15 cellular contexts compared by ENCODE assay signal in the genomic region with DNA sequence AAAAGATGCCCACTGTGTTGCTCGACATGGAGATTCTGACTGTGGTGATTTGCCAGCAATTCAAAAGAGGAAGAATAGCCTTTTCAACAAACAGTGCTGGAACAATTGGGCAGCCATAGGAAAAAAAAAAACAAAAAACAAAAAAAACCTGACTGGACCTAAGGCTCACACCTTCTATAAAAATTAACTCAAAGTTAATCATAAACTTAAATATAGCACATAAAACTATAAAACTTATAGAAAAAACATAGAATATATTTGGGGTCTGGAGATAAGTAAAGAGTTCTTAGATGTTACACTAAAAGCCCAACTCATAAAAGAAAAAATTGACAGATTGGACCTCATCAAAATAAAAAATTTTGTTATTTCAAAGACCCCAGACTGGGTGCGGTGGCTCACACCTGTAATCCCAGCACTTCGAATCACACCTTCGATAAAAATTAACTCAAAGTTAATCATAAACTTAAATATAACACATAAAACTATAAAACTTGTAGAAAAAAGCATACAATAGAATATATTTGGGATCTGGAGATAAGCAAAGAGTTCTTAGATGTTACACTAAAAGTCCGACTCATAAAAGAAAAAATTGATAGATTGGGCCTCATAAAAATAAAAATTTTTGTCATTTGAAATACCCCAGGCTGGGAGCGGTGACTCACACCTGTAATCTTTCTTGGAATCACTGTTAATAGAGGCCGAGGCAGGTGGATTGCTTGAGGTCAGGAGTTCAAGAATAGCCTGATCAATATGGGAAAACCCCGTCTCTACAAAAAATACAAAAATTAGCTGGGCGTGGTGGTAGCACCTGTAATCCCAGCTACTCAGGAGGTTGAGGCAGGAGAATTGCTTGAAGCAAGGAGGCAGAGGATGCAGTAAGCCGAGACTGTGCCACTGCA.
DNase-seq lines count a peak whose midpoint lies in the region; ATAC-seq, FAIRE-seq and TF ChIP-seq lines count a peak whose summit lies in the region.
"Had no signal": no experiment of that assay in that cellular context is flagged by ENCODE, and none has a peak within 500 bp of the region (broad histone marks: within the 10 kb centered on the region; RNA-seq: fewer than 3 reads in every experiment).

No MANE protein-coding gene starts in this region.

- TF ChIP-seq CTCF in Calu3 (IDR thresholded peaks at IDR 0.05; ENCODE audit: unreplicated experiment) (no peak), GM12878 (IDR thresholded peaks at IDR 0.05 in 2 of 3, conservative IDR thresholded peaks at IDR 0.05 in 1 of 3; ENCODE audit: control insufficient read depth in 2 of 3, extremely low read depth in 1 of 3, insufficient read depth in 1 of 3, low read depth in 3 of 3, low read length in 3 of 3) (no peak), kidney (IDR thresholded peaks at IDR 0.05; ENCODE audit: borderline replicate concordance, extremely low read depth, insufficient read depth) (no peak)

- H3K27ac ChIP-seq in GM12878 (ENCODE audit: control insufficient read depth, insufficient read depth) (no peak overlapping the region), kidney (ENCODE audit: low read depth in 2 of 2, low read length in 2 of 2) (no peak overlapping the region)

- ATAC-seq in GM12878 (no peak; the same call in 2 of the 3 replicates), left ventricle myocardium superior (no peak)

- peak overlapping the region; percentile 2 for H3K4me3 Mint-ChIP-seq in Calu3 (ENCODE audit: low read depth, unreplicated experiment)
- H3K4me3 Mint-ChIP-seq: B cell; CD4-positive, alpha-beta T cell; IgD-negative memory B cell had no signal

- DNase-seq in Calu3 (peak; percentile 68), GM12878 (ENCODE audit: low read depth, low spot score) (no peak), kidney tubule cell (ENCODE audit: low spot score) (peak; percentile 37), renal cortical epithelial cell (ENCODE audit: low read depth) (peak; percentile 14), kidney (no peak), left ventricle myocardium superior (no peak), COR-L47 (lab: John Stamatoyannopoulos, UW) (no peak)
- DNase-seq: C1 segment of cervical spinal cord; CD4-positive, alpha-beta T cell; GOT3 had no signal

- CTCF ChIA-PET in Calu3 (lab: Charles Lee): interaction anchor here (0.6 to 1.3 kb wide), 5 partner anchors 13 to 429 kb away, joined by 3 to 8 read pairs (median 3); no protein-coding TSS in a partner anchor
- CTCF ChIA-PET in GM12878 (lab: Yijun Ruan, JAX): interaction anchor here (0.7 to 1.2 kb wide), 2 partner anchors 13 to 14 kb away, joined by 3 to 5 read pairs; no protein-coding TSS in a partner anchor

- no peak for TF ChIP-seq RAD21 in GM12878 (IDR thresholded peaks at IDR 0.05; ENCODE audit: insufficient read depth, low read depth, low read length)

- H3K9me3 Mint-ChIP-seq in Calu3 (ENCODE audit: low read depth, unreplicated experiment): peaks cover 10% of the 10 kb centered on the region
- H3K9me3 Mint-ChIP-seq: CD4-positive, alpha-beta T cell had no signal

- BruUV-seq in Calu3 (replicated peaks; lab: Mats Ljungman, UMichigan): no TSS peak
- no TSS peak for BruUV-seq in GM12878 (replicated peaks; lab: Mats Ljungman, UMichigan)

- H3K36me3 ChIP-seq in GM12878 (ENCODE audit: control insufficient read depth in 2 of 2, insufficient read depth in 2 of 2, low read length in 1 of 2): no peaks in the 10 kb centered on the region
- no peaks in the 10 kb centered on the region for H3K36me3 ChIP-seq in kidney (ENCODE audit: control insufficient read depth in 1 of 2, insufficient read depth in 2 of 2, low read length in 2 of 2)
- H3K36me3 ChIP-seq: HAP-1 had no signal

- peaks cover 32% of the 10 kb centered on the region for H3K4me1 Mint-ChIP-seq in Calu3 (ENCODE audit: low read depth, unreplicated experiment)
- H3K4me1 Mint-ChIP-seq: B cell, IgD-negative memory B cell had no signal

- H3K27ac Mint-ChIP-seq in Calu3 (ENCODE audit: unreplicated experiment): peak overlapping the region; percentile 74
- H3K27ac Mint-ChIP-seq: B cell; CD4-positive, alpha-beta T cell had no signal

- H3K4me3 ChIP-seq in GM12878: no peak overlapping the region
- H3K4me3 ChIP-seq in kidney (ENCODE audit: low read length in 2 of 2): no peak overlapping the region
- H3K4me3 ChIP-seq: HAP-1 had no signal

- intact Hi-C loops in Calu3 (cut with micrococcal nuclease; ENCODE audit: unreplicated experiment) (loop anchor here (1.0 kb wide), 1 partner anchor 13 kb away; no protein-coding TSS in a partner anchor), GM12878 (cut with micrococcal nuclease; ENCODE audit: unreplicated experiment) (no loop called here), kidney (cut with DNase I) (no loop called here), left ventricle myocardium superior (cut with micrococcal nuclease) (no loop called here)

- in situ Hi-C loops in GM12878 (cut with MboI): no loop called here

- SMC1A ChIA-PET in GM12878 (lab: Charles Lee; ENCODE audit: uncharacterized antibody, unreplicated experiment): interaction anchor here (1.2 kb wide), 1 partner anchor 33 kb away, joined by 3 read pairs; no protein-coding TSS in a partner anchor

- no peaks in the 10 kb centered on the region for H4K20me1 ChIP-seq in GM12878 (ENCODE audit: control insufficient read depth, insufficient read depth)

- POLR2A ChIA-PET in GM12878 (lab: Charles Lee): no interaction called here

- no peaks in the 10 kb centered on the region for H3K27me3 ChIP-seq in GM12878 (replicated peaks in 1 of 2; ENCODE audit: control insufficient read depth in 2 of 2, insufficient read depth in 2 of 2, low read length in 1 of 2)

- H3K36me3 Mint-ChIP-seq in Calu3 (ENCODE audit: insufficient read depth, unreplicated experiment): no peaks in the 10 kb centered on the region

- no peak overlapping the region for H3K9ac ChIP-seq in GM12878 (ENCODE audit: control insufficient read depth, insufficient read depth, low read length)
- no peak overlapping the region for H3K9ac ChIP-seq in kidney (ENCODE audit: low read length in 2 of 2)

- no peak for TF ChIP-seq EP300 in GM12878 (IDR thresholded peaks at IDR 0.05; ENCODE audit: borderline replicate concordance in 1 of 2, control insufficient read depth in 1 of 2, low read depth in 2 of 2, low read length in 2 of 2)

- no peak for TF ChIP-seq POLR2A in GM12878 (IDR thresholded peaks at IDR 0.05; ENCODE audit: low read depth, low read length)

- 43% methylated on average over 9 of the region's 10 CpGs for WGBS in GM12878 (ENCODE audit: insufficient coverage, insufficient replicate concordance, low lambda C conversion rate, missing lambda C conversion rate)

- no peak overlapping the region for H2AFZ ChIP-seq in GM12878 (ENCODE audit: control insufficient read depth, low read depth, low read length)

- H3K9me3 ChIP-seq in GM12878 (replicated peaks; ENCODE audit: control insufficient read depth, insufficient read depth, low read length) (no peaks in the 10 kb centered on the region), kidney (ENCODE audit: control insufficient read depth in 1 of 2, low read length in 2 of 2) (peaks cover 0 to 7% of the 10 kb centered on the region in 2 donors)
- H3K9me3 ChIP-seq: HAP-1 had no signal

- H3K4me1 ChIP-seq in GM12878 (ENCODE audit: control insufficient read depth, insufficient read depth, low read length): no peaks in the 10 kb centered on the region
- no peaks in the 10 kb centered on the region for H3K4me1 ChIP-seq in kidney (ENCODE audit: control insufficient read depth in 1 of 2, insufficient read depth in 1 of 2, low read depth in 1 of 2, low read length in 2 of 2)
- H3K4me1 ChIP-seq: HAP-1 had no signal

- FAIRE-seq in GM12878 (lab: Jason Lieb, UNC): no peak
- no peak for FAIRE-seq in kidney (lab: Jason Lieb, UNC)
- FAIRE-seq: A204.1, GM12891 had no signal

- H3K79me2 ChIP-seq in GM12878 (ENCODE audit: control insufficient read depth, insufficient read depth, low read length): no peaks in the 10 kb centered on the region

- no peak overlapping the region for H3K4me2 ChIP-seq in GM12878 (ENCODE audit: control insufficient read depth, insufficient read depth)

- RAD21 ChIA-PET in GM12878 (lab: Charles Lee; ENCODE audit: unreplicated experiment): interaction anchor here (0.7 kb wide), 1 partner anchor 529 kb away, joined by 3 read pairs; no protein-coding TSS in a partner anchor

- H3K27me3 Mint-ChIP-seq in Calu3 (ENCODE audit: unreplicated experiment): no peaks in the 10 kb centered on the region
- H3K27me3 Mint-ChIP-seq: B cell; CD4-positive, alpha-beta T cell; IgD-negative memory B cell had no signal

TF ChIP-seq in GM12878, 131 proteins besides CTCF, POLR2A, EP300 and RAD21:
- TF ChIP-seq RB1 (IDR thresholded peaks at IDR 0.05; ENCODE audit: borderline replicate concordance): no peak
- peak; percentile 15; the same call in 1 of the 2 replicates for TF ChIP-seq RUNX3 (IDR thresholded peaks at IDR 0.05; ENCODE audit: low read length)
- TF ChIP-seq FOXM1 (IDR thresholded peaks at IDR 0.05; ENCODE audit: low read depth, low read length): peak; percentile 18; the same call in 1 of the 2 replicates
- peak; percentile 39 for TF ChIP-seq JUNB (IDR thresholded peaks at IDR 0.05)

Comparison
In these comparisons a context has a peak if more than half of its experiments do, and no peak if none do; other contexts are left out.
1. DNase-seq: peak in Calu3 (single experiment), kidney tubule cell (single experiment) and renal cortical epithelial cell (single experiment); none in GM12878 (single experiment), kidney (single experiment), left ventricle myocardium superior (single experiment) and COR-L47 (single experiment).